ENCODE assay signal across 1 cellular context in genomic region chr3:171266034-171266805, GRCh38.
TF ChIP-seq lines count a peak whose summit lies in the region.

No MANE protein-coding gene starts in this region.

TF ChIP-seq in SK-N-SH, 30 proteins besides CTCF, POLR2A, EP300 and RAD21 (continued from another document):
- TF ChIP-seq ZBTB33 (IDR thresholded peaks at IDR 0.05; ENCODE audit: borderline replicate concordance, low read depth) (no peak), USF1 (IDR thresholded peaks at IDR 0.05; ENCODE audit: borderline replicate concordance, low read depth) (no peak), POLR2AphosphoS5 (IDR thresholded peaks at IDR 0.05; ENCODE audit: low read depth, low read length) (no peak)
